Comparison of ENCODE assay signal across 8 cellular contexts in genomic region chr2:197433770-197434438, GRCh38. TPM values are rescaled to one million over a fixed set of nuclear protein-coding genes. Genes with fewer than 3 reads are reported as not detected.
A peak's percentile ranks its signal among the peaks of the same experiment; 100 is the strongest.
DNase-seq lines count a peak whose midpoint lies in the region; ATAC-seq and TF ChIP-seq lines count a peak whose summit lies in the region.

No MANE protein-coding gene starts in this region.

- peaks cover 21% of the 10 kb centered on the region for H3K4me1 ChIP-seq in SJSA1 (replicated peaks)
- H3K4me1 ChIP-seq in sigmoid colon, result peaks cover 0 to 59% (median 48%) of the 10 kb centered on the region in 4 donors

- WGBS in sigmoid colon, 2 donors, result 1% methylated on average over 11 of the region's 11 CpGs

- no peak for TF ChIP-seq POLR2A in sigmoid colon (IDR thresholded peaks at IDR 0.05)

- H3K27ac ChIP-seq in SJSA1 (peak overlapping the region; percentile 89), sigmoid colon (peak overlapping the region; percentile 91 to 98 (median 97))

- H3K27me3 ChIP-seq in SJSA1 (replicated peaks) (no peaks in the 10 kb centered on the region), sigmoid colon (no peaks in the 10 kb centered on the region)

- H3K9me3 ChIP-seq in SJSA1 (replicated peaks) (no peaks in the 10 kb centered on the region), sigmoid colon (no peaks in the 10 kb centered on the region)

- H3K36me3 ChIP-seq in SJSA1 (peaks cover 34% of the 10 kb centered on the region), sigmoid colon (peaks cover 0 to 3% (median 0%) of the 10 kb centered on the region in 4 donors)

- ATAC-seq in HG03571 (IDR thresholded peaks at IDR 0.05; ENCODE audit: unreplicated experiment) (no peak), HG02678 (IDR thresholded peaks at IDR 0.05; ENCODE audit: unreplicated experiment) (no peak)

- intact Hi-C loops in sigmoid colon (cut with DNase I), result loop anchor here (1.0 to 5.0 kb wide), 2 partner anchors 19 to 83 kb away; partner anchors contain the start of genes COQ10B and MOB4

- DNase-seq in SJSA1 (ENCODE audit: low read depth in 1 of 2, low spot score in 2 of 2), result peak in 1 of 2 experiments; percentile 29
- peak; percentile 32 for DNase-seq in fibroblast of the aortic adventitia (ENCODE audit: low read depth)
- DNase-seq in sigmoid colon, result no peak
- DNase-seq in stimulated activated CD4-positive, alpha-beta T cell treated with anti-CD3 and anti-CD28 coated beads, Interleukin-1b, Interleukin-23, amount 100 ng/mL, for 48 hours, result no peak
- DNase-seq in KG1 (lab: John Stamatoyannopoulos, UW), result no peak

- TF ChIP-seq EP300 in sigmoid colon (IDR thresholded peaks at IDR 0.05), result no peak

- no peak for TF ChIP-seq CTCF in GM12875 (IDR thresholded peaks at IDR 0.05; ENCODE audit: borderline replicate concordance, insufficient read depth, low read depth, low read length)
- TF ChIP-seq CTCF in fibroblast of the aortic adventitia (IDR thresholded peaks at IDR 0.05; ENCODE audit: insufficient read depth, low read length), result no peak
- TF ChIP-seq CTCF in sigmoid colon (IDR thresholded peaks at IDR 0.05), result no peak

- H3K4me3 ChIP-seq in GM12875 (ENCODE audit: low read depth, low read length) (peak overlapping the region; percentile 88), SJSA1 (peak overlapping the region; percentile 70), fibroblast of the aortic adventitia (ENCODE audit: low read depth, low read length) (peak overlapping the region; percentile 89), sigmoid colon (peak overlapping the region; percentile 86 to 98 (median 92))

RNA-seq across cellular contexts. Expression of gene SF3B1, which starts 0.9 kb away (rescaled TPM):
- 157 and 250 TPM in 2 replicates for total RNA-seq in SJSA1 (2014; rRNA removed; shearing (Covaris generic))
- total RNA-seq in fibroblast of the aortic adventitia (ENCODE audit: low replicate concordance), result 243 and 314 TPM in 2 replicates
- total RNA-seq in sigmoid colon, result 100 to 1,000 TPM; 258 to 475 (median 332) TPM
- polyA plus RNA-seq in sigmoid colon, result 100 to 1,000 TPM in 1 of 3 donors, 10 to 100 TPM in 2; 61.5 to 122 (median 62.5) TPM

RNA-seq across cellular contexts. Expression of gene COQ10B, which starts 19.4 kb away (rescaled TPM):
- total RNA-seq in SJSA1 (2014; rRNA removed; shearing (Covaris generic)), result 42.9 and 60.9 TPM in 2 replicates
- 34.6 and 56.6 TPM in 2 replicates for total RNA-seq in fibroblast of the aortic adventitia (ENCODE audit: low replicate concordance)
- total RNA-seq in sigmoid colon, result 10 to 100 TPM; 16.3 to 39.0 (median 33.0) TPM
- 10 to 100 TPM; 15.1 to 77.9 (median 39.0) TPM for polyA plus RNA-seq in sigmoid colon
